Comparison of ENCODE assay signal across 1 cellular context in genomic region chr9:130039504-130040147, GRCh38.
TF ChIP-seq lines count a peak whose summit lies in the region.

No MANE protein-coding gene starts in this region.

TF ChIP-seq in GM12878, 131 proteins besides CTCF, POLR2A, EP300 and RAD21 (continued from another document):
- TF ChIP-seq PKNOX1 (IDR thresholded peaks at IDR 0.05) (no peak), NBN (IDR thresholded peaks at IDR 0.05) (peak; percentile 83; the same call in 1 of the 2 replicates), CHD1 (IDR thresholded peaks at IDR 0.05; ENCODE audit: low read depth, low read length) (peak; percentile 78; the same call in 1 of the 2 replicates), POLR2AphosphoS2 (IDR thresholded peaks at IDR 0.05; ENCODE audit: low read depth, low read length) (peak; percentile 61), CBX5 (IDR thresholded peaks at IDR 0.05; ENCODE audit: low read depth) (no peak), RB1 (IDR thresholded peaks at IDR 0.05; ENCODE audit: borderline replicate concordance) (no peak), WRNIP1 (IDR thresholded peaks at IDR 0.05; ENCODE audit: borderline replicate concordance, low read depth, low read length) (no peak), BHLHE40 (IDR thresholded peaks at IDR 0.05; ENCODE audit: borderline replicate concordance in 1 of 2, low read depth in 2 of 2, low read length in 1 of 2) (peak; percentile 47 to 49; a peak in 1 of 4 replicates), MEF2A (IDR thresholded peaks at IDR 0.05; ENCODE audit: insufficient read depth, low read depth, low read length) (peak; percentile 75; the same call in 1 of the 2 replicates), CREM (IDR thresholded peaks at IDR 0.05; ENCODE audit: low read depth) (peak; percentile 23; the same call in 1 of the 2 replicates), TAF1 (IDR thresholded peaks at IDR 0.05; ENCODE audit: borderline replicate concordance, low read depth, low read length) (peak; percentile 51; the same call in 1 of the 2 replicates), RELB (IDR thresholded peaks at IDR 0.05; ENCODE audit: low read depth) (peak; percentile 62; the same call in 1 of the 2 replicates), BCL3 (IDR thresholded peaks at IDR 0.05; ENCODE audit: borderline replicate concordance, insufficient read depth, low read depth, low read length, poor library complexity, severe bottlenecking) (peak; percentile 8), HDAC6 (IDR thresholded peaks at IDR 0.05; ENCODE audit: unreplicated experiment) (no peak), BMI1 (IDR thresholded peaks at IDR 0.05; ENCODE audit: borderline replicate concordance) (peak; percentile 47; the same call in 1 of the 2 replicates), CBFB (IDR thresholded peaks at IDR 0.05; ENCODE audit: low read depth) (0 out of 2 replicates have a peak, but pooled peaks have one; percentile 27), ZNF592 (IDR thresholded peaks at IDR 0.05) (0 out of 2 replicates have a peak, but pooled peaks have one; percentile 18), TCF3 (IDR thresholded peaks at IDR 0.05; ENCODE audit: borderline replicate concordance, insufficient read depth, low read depth, low read length) (0 out of 2 replicates have a peak, but pooled peaks have one; percentile 39), PAX5 (IDR thresholded peaks at IDR 0.05; ENCODE audit: borderline replicate concordance, low read depth, low read length) (0 out of 2 replicates have a peak, but pooled peaks have one; percentile 17), MTA2 (IDR thresholded peaks at IDR 0.05; ENCODE audit: low read depth) (peak; percentile 62; the same call in 1 of the 2 replicates), IKZF1 (conservative IDR thresholded peaks at IDR 0.05) (peak; percentile 53; the same call in 1 of the 2 replicates), KLF5 (IDR thresholded peaks at IDR 0.05; ENCODE audit: partially characterized antibody) (no peak), ZBED1 (IDR thresholded peaks at IDR 0.05; ENCODE audit: borderline replicate concordance) (peak; percentile 87), HDGF (IDR thresholded peaks at IDR 0.05) (peak; percentile 54), FOXM1 (IDR thresholded peaks at IDR 0.05; ENCODE audit: low read depth, low read length) (peak; percentile 74), POLR2AphosphoS5 (IDR thresholded peaks at IDR 0.05; ENCODE audit: low read length) (peak; percentile 67), MEF2B (IDR thresholded peaks at IDR 0.05; ENCODE audit: partially characterized antibody, poor library complexity, severe bottlenecking) (peak; percentile 68), SKIL (IDR thresholded peaks at IDR 0.05; ENCODE audit: low read depth, poor library complexity, severe bottlenecking) (peak; percentile 70), MLLT1 (IDR thresholded peaks at IDR 0.05) (peak; percentile 91), SREBF2 (IDR thresholded peaks at IDR 0.05; ENCODE audit: low read length) (no peak), TBL1XR1 (IDR thresholded peaks at IDR 0.05; ENCODE audit: low read depth, low read length) (peak; percentile 37), IKZF2 (IDR thresholded peaks at IDR 0.05) (peak; percentile 71 to 74; a peak in 3 of 4 replicates), PRDM15 (CRISPR knock-in tag; IDR thresholded peaks at IDR 0.05) (peak; percentile 51; the same call in 1 of the 2 replicates), NFIC (IDR thresholded peaks at IDR 0.05; ENCODE audit: low read depth, low read length) (peak; percentile 87), NR2F1 (conservative IDR thresholded peaks at IDR 0.05) (peak; percentile 2; the same call in 1 of the 2 replicates), JUNB (IDR thresholded peaks at IDR 0.05) (peak; percentile 69), CBX3 (IDR thresholded peaks at IDR 0.05; ENCODE audit: borderline replicate concordance, low read depth) (no peak), SPI1 (IDR thresholded peaks at IDR 0.05; ENCODE audit: borderline replicate concordance, insufficient read depth, low read depth, low read length) (peak; percentile 76), RUNX3 (IDR thresholded peaks at IDR 0.05; ENCODE audit: low read length) (peak; percentile 83), ATF7 (IDR thresholded peaks at IDR 0.05; ENCODE audit: low read depth) (peak; percentile 64; the same call in 1 of the 2 replicates), BACH1 (IDR thresholded peaks at IDR 0.05; ENCODE audit: borderline replicate concordance) (no peak), KAT2A (conservative IDR thresholded peaks at IDR 0.05; ENCODE audit: control insufficient read depth, low read depth, low read length) (no peak), ZNF384 (IDR thresholded peaks at IDR 0.05; ENCODE audit: borderline replicate concordance, low read depth, low read length) (peak; percentile 63; the same call in 1 of the 2 replicates)
